ENCODE assay signal across 9 cellular contexts in genomic region chr17:8126306-8127066, GRCh38. TPM values are rescaled to one million over a fixed set of nuclear protein-coding genes. Genes with fewer than 3 reads are reported as not detected.
DNase-seq lines count a peak whose midpoint lies in the region; ATAC-seq and TF ChIP-seq lines count a peak whose summit lies in the region.
"Had no signal": no experiment of that assay in that cellular context is flagged by ENCODE, and none has a peak within 500 bp of the region (broad histone marks: within the 10 kb centered on the region; RNA-seq: fewer than 3 reads in every experiment).

No MANE protein-coding gene starts in this region.

- peak; percentile 43 for TF ChIP-seq POLR2A in GM15510 (IDR thresholded peaks at IDR 0.05; ENCODE audit: borderline replicate concordance, extremely low read depth, insufficient read length)

- H3K4me3 ChIP-seq in ACC112 (ENCODE audit: low read depth, low read length) (peak overlapping the region; percentile 80), fibroblast of the aortic adventitia (ENCODE audit: low read depth, low read length) (peak overlapping the region; percentile 72)

- no peaks in the 10 kb centered on the region for H3K36me3 ChIP-seq in ACC112 (ENCODE audit: insufficient read depth, low read length)

- H3K36me3 Mint-ChIP-seq in activated T-cell treated with anti-CD3 and anti-CD28 coated beads, Interleukin-2, amount 50 U/mL, for 4 hours (ENCODE audit: insufficient read depth): no peaks in the 10 kb centered on the region
- no peaks in the 10 kb centered on the region for H3K36me3 Mint-ChIP-seq in nephron (ENCODE audit: low read depth)

- peak overlapping the region; percentile 96 for H2AFZ ChIP-seq in ACC112 (ENCODE audit: low read length, unreplicated experiment)

- peaks cover 42% of the 10 kb centered on the region for H3K4me1 Mint-ChIP-seq in activated T-cell treated with anti-CD3 and anti-CD28 coated beads, Interleukin-2, amount 50 U/mL, for 4 hours (ENCODE audit: low read depth)
- H3K4me1 Mint-ChIP-seq in nephron: peaks cover 39% of the 10 kb centered on the region

- peaks cover 35% of the 10 kb centered on the region for H3K27me3 Mint-ChIP-seq in activated T-cell treated with anti-CD3 and anti-CD28 coated beads, Interleukin-2, amount 50 U/mL, for 4 hours (ENCODE audit: low read depth)
- peaks cover 68% of the 10 kb centered on the region for H3K27me3 Mint-ChIP-seq in nephron (ENCODE audit: low read depth)

- no peaks in the 10 kb centered on the region for H3K27me3 ChIP-seq in ACC112 (ENCODE audit: insufficient read depth, low read length)

- H3K79me2 ChIP-seq in ACC112 (ENCODE audit: control insufficient read depth, insufficient read depth, low read length, unreplicated experiment): no peaks in the 10 kb centered on the region

- no peak overlapping the region for H3K27ac ChIP-seq in ACC112 (ENCODE audit: low read depth, low read length)

- peak overlapping the region in 2 of 3 experiments; percentile 1 to 44 for H3K27ac Mint-ChIP-seq in nephron

- peaks cover 7% of the 10 kb centered on the region for H3K4me1 ChIP-seq in ACC112 (ENCODE audit: control insufficient read depth, insufficient read depth, low read length, unreplicated experiment)

- no peaks in the 10 kb centered on the region for H3K9me3 Mint-ChIP-seq in activated T-cell treated with anti-CD3 and anti-CD28 coated beads, Interleukin-2, amount 50 U/mL, for 4 hours
- H3K9me3 Mint-ChIP-seq in nephron: no peaks in the 10 kb centered on the region

- ATAC-seq in activated T-cell treated with anti-CD3 and anti-CD28 coated beads, Interleukin-2, amount 50 U/mL, for 4 hours: peak; percentile 40 to 43
- ATAC-seq in HG03439 (IDR thresholded peaks at IDR 0.05; ENCODE audit: unreplicated experiment) (no peak), GM18858 (IDR thresholded peaks at IDR 0.05; ENCODE audit: unreplicated experiment) (no peak)

- DNase-seq in NCI-H2171 treated with DMSO at 0.1 percent for 48 hours (lab: John Stamatoyannopoulos, UW) (peak; percentile 79), fibroblast of the aortic adventitia (ENCODE audit: low read depth) (peak; percentile 38)
- peak; percentile 22 for DNase-seq in activated T-cell treated with anti-CD3 and anti-CD28 coated beads, Interleukin-2, amount 50 U/mL, for 4 hours

- TF ChIP-seq CTCF in fibroblast of the aortic adventitia (IDR thresholded peaks at IDR 0.05; ENCODE audit: insufficient read depth, low read length) (no peak), nephron (IDR thresholded peaks at IDR 0.05; ENCODE audit: unreplicated experiment in 3 of 3) (no peak)

- peak overlapping the region; percentile 87 for H3K4me3 Mint-ChIP-seq in activated T-cell treated with anti-CD3 and anti-CD28 coated beads, Interleukin-2, amount 50 U/mL, for 4 hours
- peak overlapping the region; percentile 89 to 93 (median 91) for H3K4me3 Mint-ChIP-seq in nephron

RNA-seq across cellular contexts. Expression of gene HES7, which starts 2.6 kb away (rescaled TPM):
- 1 to 10 TPM; 1.2 to 1.7 (median 1.4) TPM for total RNA-seq in activated T-cell treated with anti-CD3 and anti-CD28 coated beads, Interleukin-2, amount 50 U/mL, for 4 hours
- 0.09 TPM in 1 of 2 replicates, not detected in the other for total RNA-seq in fibroblast of the aortic adventitia (ENCODE audit: low replicate concordance)
- total RNA-seq: lung microvascular endothelial cell had no signal

RNA-seq across cellular contexts. Expression of gene ALOXE3, which starts 8.2 kb away (rescaled TPM):
- total RNA-seq in activated T-cell treated with anti-CD3 and anti-CD28 coated beads, Interleukin-2, amount 50 U/mL, for 4 hours: not detected
- total RNA-seq in fibroblast of the aortic adventitia (ENCODE audit: low replicate concordance): 0.09 TPM in 1 of 2 replicates, not detected in the other
- total RNA-seq: lung microvascular endothelial cell had no signal

RNA-seq across cellular contexts. Expression of gene PER1, which starts 25.7 kb away (rescaled TPM):
- 10 to 100 TPM; 30.4 to 36.9 (median 36.7) TPM for total RNA-seq in activated T-cell treated with anti-CD3 and anti-CD28 coated beads, Interleukin-2, amount 50 U/mL, for 4 hours
- 1.6 and 12.7 TPM in 2 replicates for total RNA-seq in fibroblast of the aortic adventitia (ENCODE audit: low replicate concordance)

RNA-seq across cellular contexts. Expression of gene VAMP2, which starts 36.3 kb away (rescaled TPM):
- 10 to 100 TPM; 49.6 to 67.5 (median 59.7) TPM for total RNA-seq in activated T-cell treated with anti-CD3 and anti-CD28 coated beads, Interleukin-2, amount 50 U/mL, for 4 hours
- total RNA-seq in fibroblast of the aortic adventitia (ENCODE audit: low replicate concordance): 5.2 and 6.0 TPM in 2 replicates

RNA-seq across cellular contexts. Expression of gene ALOX12B, which starts 39.0 kb away (rescaled TPM):
- 1 to 10 TPM in 1 of 3 donors, under 1 TPM in 2; 0.81 to 1.6 (median 0.95) TPM for total RNA-seq in activated T-cell treated with anti-CD3 and anti-CD28 coated beads, Interleukin-2, amount 50 U/mL, for 4 hours
- total RNA-seq in fibroblast of the aortic adventitia (ENCODE audit: low replicate concordance): not detected in 2 replicates
- total RNA-seq: lung microvascular endothelial cell had no signal

Comparison
In these comparisons a context has a peak if more than half of its experiments do, and no peak if none do; other contexts are left out.
1. DNase-seq: peak in every context shown above with its lines; median percentile 79 in NCI-H2171 treated with DMSO at 0.1 percent for 48 hours; 38 in fibroblast of the aortic adventitia; 22 in activated T-cell treated with anti-CD3 and anti-CD28 coated beads, Interleukin-2, amount 50 U/mL, for 4 hours.
2. ATAC-seq: peak in activated T-cell treated with anti-CD3 and anti-CD28 coated beads, Interleukin-2, amount 50 U/mL, for 4 hours (2 of 2); none in HG03439 (single experiment) and GM18858 (single experiment).